In the genomic region with DNA sequence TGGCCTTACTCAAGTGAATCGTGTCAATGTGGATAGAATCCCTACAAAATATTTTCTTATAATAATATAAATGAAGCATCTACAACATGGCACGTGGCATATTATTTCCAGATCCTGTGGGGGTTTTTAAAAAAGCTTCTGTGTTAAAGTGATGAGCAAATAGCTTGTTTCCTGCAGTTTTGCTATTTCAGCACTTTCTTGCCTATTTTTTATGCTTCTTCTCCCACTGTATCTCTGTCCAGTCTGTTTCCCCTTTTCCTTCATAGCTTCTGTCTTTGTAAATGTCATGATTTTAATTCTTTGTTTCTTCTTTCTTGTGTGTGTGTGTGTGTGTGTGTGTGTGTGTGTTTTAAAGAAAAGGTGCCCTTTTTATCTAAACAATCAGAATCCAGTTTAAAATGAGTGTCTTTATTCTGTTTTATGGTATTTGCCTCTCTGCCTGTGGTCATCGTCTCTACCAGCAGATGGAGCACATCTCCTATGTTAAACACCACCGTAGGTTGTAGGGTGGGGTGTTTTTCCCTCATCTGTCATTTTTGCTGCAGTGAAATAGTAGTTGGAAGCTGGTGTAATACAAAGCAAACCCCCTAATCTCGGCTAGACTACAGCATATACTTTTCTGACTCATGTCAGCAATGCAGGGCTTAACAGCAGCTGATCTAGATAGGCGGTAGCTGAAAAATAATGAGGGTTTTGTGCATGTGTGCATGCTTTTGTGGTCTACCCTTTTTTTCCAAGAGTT, we compare ENCODE assay signal across 8 cellular contexts. TPM values are rescaled to one million over a fixed set of nuclear protein-coding genes. Genes with fewer than 3 reads are reported as not detected.
DNase-seq lines count a peak whose midpoint lies in the region; ATAC-seq, FAIRE-seq and TF ChIP-seq lines count a peak whose summit lies in the region.

No MANE protein-coding gene starts in this region.

- FAIRE-seq in GM18507 (lab: Jason Lieb, UNC), result peak; percentile 91

- H3K9me3 ChIP-seq in neural progenitor cell (ENCODE audit: low read depth), result no peaks in the 10 kb centered on the region

- no peak overlapping the region for H3K4me2 ChIP-seq in neural progenitor cell

- no peaks in the 10 kb centered on the region for H3K36me3 Mint-ChIP-seq in neural progenitor cell

- H3K4me1 Mint-ChIP-seq in neural progenitor cell, result peaks cover 5% of the 10 kb centered on the region

- H3F3A ChIP-seq in neural progenitor cell (ENCODE audit: low read depth), result no peaks in the 10 kb centered on the region

- H3K9me3 Mint-ChIP-seq in neural progenitor cell, result no peaks in the 10 kb centered on the region

- H3K9ac ChIP-seq in neural progenitor cell, result no peak overlapping the region

- H3K27ac Mint-ChIP-seq in neural progenitor cell, result no peak overlapping the region

- DNase-seq in COLO829 (ENCODE audit: low spot score) (peak; percentile 42), GM18507 (ENCODE audit: extremely low spot score, insufficient read length, low read depth) (no peak), RKO (ENCODE audit: low spot score) (peak; percentile 39), erythroblast (lab: John Stamatoyannopoulos, UW) (peak; percentile 2 to 32), neural progenitor cell (ENCODE audit: low spot score) (peak; percentile 49), NCI-H2029 (lab: John Stamatoyannopoulos, UW) (no peak), islet precursor cell (no peak)

- H4K20me1 ChIP-seq in neural progenitor cell (ENCODE audit: low read depth), result no peaks in the 10 kb centered on the region

- H3K4me3 Mint-ChIP-seq in neural progenitor cell, result no peak overlapping the region

- H3K4me3 ChIP-seq in neural progenitor cell, result no peak overlapping the region

- no peaks in the 10 kb centered on the region for H3K27me3 Mint-ChIP-seq in neural progenitor cell (ENCODE audit: insufficient read depth, low read depth)

- H2AFZ ChIP-seq in neural progenitor cell (replicated peaks), result no peak overlapping the region

- no peaks in the 10 kb centered on the region for H3K4me1 ChIP-seq in neural progenitor cell

- no peak overlapping the region for H3K27ac ChIP-seq in neural progenitor cell

- TF ChIP-seq CTCF in neural progenitor cell (IDR thresholded peaks at IDR 0.05), result peak; percentile 68

- no peaks in the 10 kb centered on the region for H3K36me3 ChIP-seq in neural progenitor cell

- peak; percentile 64 for ATAC-seq in HG03045 (IDR thresholded peaks at IDR 0.05; ENCODE audit: unreplicated experiment)

- H3K79me2 ChIP-seq in neural progenitor cell (ENCODE audit: low read depth), result no peaks in the 10 kb centered on the region

- no peaks in the 10 kb centered on the region for H3K27me3 ChIP-seq in neural progenitor cell

- TF ChIP-seq POLR2A in erythroblast (IDR thresholded peaks at IDR 0.05; ENCODE audit: low read length), result no peak

RNA-seq across cellular contexts. Expression of gene FTHL17, which starts 33.1 kb away (rescaled TPM):
- not detected in 2 replicates for total RNA-seq in neural progenitor cell (ENCODE audit: low replicate concordance)

Comparison
In these comparisons a context has a peak if more than half of its experiments do, and no peak if none do; other contexts are left out.
1. DNase-seq: peak in COLO829 (single experiment), RKO (single experiment), erythroblast (2 of 2) and neural progenitor cell (single experiment); none in GM18507 (single experiment), NCI-H2029 (single experiment) and islet precursor cell (single experiment).